ENCODE assay signal across 8 cellular contexts in the genomic region with DNA sequence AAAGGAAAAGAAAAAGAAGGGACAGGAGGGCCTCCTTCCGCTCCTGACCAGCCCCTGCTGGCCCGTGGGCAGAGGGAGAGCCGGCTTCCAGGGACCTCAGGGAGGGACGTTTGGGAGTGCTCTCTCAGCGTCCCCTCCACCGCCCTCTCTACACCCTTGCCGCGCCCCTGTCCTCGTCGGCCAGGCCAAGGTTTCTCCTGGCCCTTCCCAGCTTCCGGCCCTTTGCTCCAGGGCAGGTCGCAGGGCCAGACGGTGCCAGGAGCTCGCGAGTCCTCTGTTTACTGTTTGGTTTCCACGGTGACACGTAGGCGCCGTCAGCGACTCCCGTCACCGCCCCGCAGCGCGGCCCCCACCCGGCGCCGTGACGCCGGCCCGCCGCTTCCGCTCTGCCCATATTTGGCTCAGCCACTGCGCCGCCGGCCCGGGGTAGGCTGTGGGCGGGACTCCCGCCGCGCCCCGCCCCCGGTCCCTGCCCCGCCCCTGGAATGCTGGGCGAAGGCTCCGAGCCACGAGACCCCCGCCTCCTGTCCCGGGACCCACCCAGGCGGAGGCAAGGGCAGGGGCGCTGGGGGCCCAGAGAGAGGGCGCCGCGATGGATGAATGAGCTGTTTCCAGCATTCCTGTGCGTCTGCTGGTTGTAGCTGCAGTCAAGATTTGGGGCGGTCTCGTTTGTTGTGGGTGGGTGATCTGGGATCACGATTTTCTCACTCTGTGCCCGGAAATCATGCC. TPM values are rescaled to one million over a fixed set of nuclear protein-coding genes. Genes with fewer than 3 reads are reported as not detected.
A peak's percentile ranks its signal among the peaks of the same experiment; 100 is the strongest.
DNase-seq lines count a peak whose midpoint lies in the region; ATAC-seq and TF ChIP-seq lines count a peak whose summit lies in the region.

No MANE protein-coding gene starts in this region.

- H3K9me3 ChIP-seq in GM23248 (ENCODE audit: low read depth): no peaks in the 10 kb centered on the region
- no peaks in the 10 kb centered on the region for H3K9me3 ChIP-seq in KOPT-K1 (ENCODE audit: insufficient read depth, low read length, poor library complexity, severe bottlenecking)
- no peaks in the 10 kb centered on the region for H3K9me3 ChIP-seq in Peyer's patch
- no peaks in the 10 kb centered on the region for H3K9me3 ChIP-seq in esophagus muscularis mucosa

- H3K27ac ChIP-seq in GM23248: peak overlapping the region; percentile 91
- peak overlapping the region; percentile 2 for H3K27ac ChIP-seq in KOPT-K1 (ENCODE audit: low read depth, low read length, poor library complexity, severe bottlenecking)
- peak overlapping the region; percentile 84 to 94 (median 88) for H3K27ac ChIP-seq in Peyer's patch
- H3K27ac ChIP-seq in esophagus muscularis mucosa (replicated peaks in 1 of 4): peak overlapping the region; percentile 94 to 96 (median 96)

- intact Hi-C loops in esophagus muscularis mucosa (cut with DNase I): no loop called here

- no peaks in the 10 kb centered on the region for H3K9me2 ChIP-seq in GM23248 (ENCODE audit: insufficient read depth)

- TF ChIP-seq POLR2A in Peyer's patch (IDR thresholded peaks at IDR 0.05) (peak; percentile 36 to 60), esophagus muscularis mucosa (IDR thresholded peaks at IDR 0.05; ENCODE audit: low read depth) (peak; percentile 75)

- peaks cover 6% of the 10 kb centered on the region; the same call in 1 of the 2 replicates for H3F3A ChIP-seq in GM23248 (ENCODE audit: insufficient read depth)

- H3K27me3 Mint-ChIP-seq in activated T-cell treated with anti-CD3 and anti-CD28 coated beads, Interleukin-2, amount 50 U/mL, for 72 hours (ENCODE audit: low read depth): peaks cover 14% of the 10 kb centered on the region

- no peaks in the 10 kb centered on the region for H3K36me3 ChIP-seq in GM23248 (ENCODE audit: low read depth)
- H3K36me3 ChIP-seq in KOPT-K1 (ENCODE audit: insufficient read depth, low read length): no peaks in the 10 kb centered on the region
- H3K36me3 ChIP-seq in Peyer's patch: no peaks in the 10 kb centered on the region
- H3K36me3 ChIP-seq in esophagus muscularis mucosa: no peaks in the 10 kb centered on the region

- in situ Hi-C loops in GM23248 (cut with MboI): loop anchor here (25.0 kb wide), 1 partner anchor 357 kb away; no protein-coding TSS in a partner anchor

- H3K36me3 Mint-ChIP-seq in activated T-cell treated with anti-CD3 and anti-CD28 coated beads, Interleukin-2, amount 50 U/mL, for 72 hours (ENCODE audit: insufficient read depth in 2 of 2): no peaks in the 10 kb centered on the region

- peak; percentile 83 for DNase-seq in DMS53 treated with DMSO at 0.1 percent for 48 hours (lab: John Stamatoyannopoulos, UW; ENCODE audit: unreplicated experiment)
- DNase-seq in GM23248: peak; percentile 98
- DNase-seq in Peyer's patch: peak; percentile 91 to 98 (median 97)
- peak; percentile 93 to 95 for DNase-seq in activated T-cell treated with anti-CD3 and anti-CD28 coated beads, Interleukin-2, amount 50 U/mL, for 72 hours
- peak; percentile 99 for DNase-seq in esophagus muscularis mucosa (ENCODE audit: extremely low spot score)
- DNase-seq in myocyte (ENCODE audit: low read depth): peak; percentile 96
- peak; percentile 82 to 91 for DNase-seq in stimulated activated CD8-positive, alpha-beta memory T cell treated with anti-CD3 and anti-CD28 coated beads, Interleukin-7, amount 100 ng/mL, for 4 hours (ENCODE audit: low read depth in 2 of 2)

- no peaks in the 10 kb centered on the region for H3K79me2 ChIP-seq in GM23248 (ENCODE audit: insufficient read depth)

- TF ChIP-seq CTCF in Peyer's patch (IDR thresholded peaks at IDR 0.05): peak in 1 of 6 experiments; percentile 10
- TF ChIP-seq CTCF in esophagus muscularis mucosa (IDR thresholded peaks at IDR 0.05): no peak

- peak overlapping the region; percentile 85 for H2AFZ ChIP-seq in GM23248

- no peak overlapping the region for H3K27ac Mint-ChIP-seq in activated T-cell treated with anti-CD3 and anti-CD28 coated beads, Interleukin-2, amount 50 U/mL, for 72 hours

- no peaks in the 10 kb centered on the region for H4K20me1 ChIP-seq in GM23248 (ENCODE audit: insufficient read depth)

- peak; percentile 85 for TF ChIP-seq EP300 in esophagus muscularis mucosa (IDR thresholded peaks at IDR 0.05)

- H3K4me1 ChIP-seq in GM23248 (ENCODE audit: insufficient read depth): peaks cover 18% of the 10 kb centered on the region
- H3K4me1 ChIP-seq in Peyer's patch: peaks cover 0 to 27% (median 14%) of the 10 kb centered on the region in 4 donors
- peaks cover 21 to 39% (median 32%) of the 10 kb centered on the region in 4 donors for H3K4me1 ChIP-seq in esophagus muscularis mucosa

- H3K9ac ChIP-seq in GM23248: peak overlapping the region; percentile 90

- H3K27me3 ChIP-seq in GM23248 (replicated peaks; ENCODE audit: insufficient read depth): no peaks in the 10 kb centered on the region
- no peaks in the 10 kb centered on the region for H3K27me3 ChIP-seq in Peyer's patch
- no peaks in the 10 kb centered on the region for H3K27me3 ChIP-seq in esophagus muscularis mucosa

- peak overlapping the region; percentile 88 for H3K4me2 ChIP-seq in GM23248 (ENCODE audit: unreplicated experiment)

- peak overlapping the region; percentile 80 to 94 for H3K4me3 Mint-ChIP-seq in activated T-cell treated with anti-CD3 and anti-CD28 coated beads, Interleukin-2, amount 50 U/mL, for 72 hours

- no peaks in the 10 kb centered on the region for H3K9me3 Mint-ChIP-seq in activated T-cell treated with anti-CD3 and anti-CD28 coated beads, Interleukin-2, amount 50 U/mL, for 72 hours

- peaks cover 22% of the 10 kb centered on the region for H3K4me1 Mint-ChIP-seq in activated T-cell treated with anti-CD3 and anti-CD28 coated beads, Interleukin-2, amount 50 U/mL, for 72 hours (ENCODE audit: low read depth)

- H3K4me3 ChIP-seq in GM23248: peak overlapping the region; percentile 82
- H3K4me3 ChIP-seq in Peyer's patch: peak overlapping the region; percentile 52 to 65 (median 63)
- H3K4me3 ChIP-seq in esophagus muscularis mucosa: peak overlapping the region; percentile 65 to 71 (median 67)

- ATAC-seq in activated T-cell treated with anti-CD3 and anti-CD28 coated beads, Interleukin-2, amount 50 U/mL, for 72 hours (replicated peaks in 1 of 2): peak; percentile 97

- 2 to 3% methylated on average over 43 to 50 of the region's 59 CpGs for WGBS in GM23248 (ENCODE audit: low coverage in 1 of 2, low lambda C conversion rate in 2 of 2, missing lambda C conversion rate in 2 of 2), 2 experiments
- 0% methylated on average over 28 of the region's 59 CpGs for WGBS in esophagus muscularis mucosa

RNA-seq across cellular contexts. Expression of a gene that starts 15.5 kb away (rescaled TPM):
- 118 and 124 TPM in 2 replicates for total RNA-seq in GM23248 (2014; rRNA removed; shearing (Covaris generic))
- 107 and 110 TPM in 2 replicates for polyA plus RNA-seq in GM23248 (2016; fragmentation: Nextera tagmentation; extraction: Ambion mirVana)
- total RNA-seq in Peyer's patch (1,000 to 10,000 TPM in 1 of 4 donors, 100 to 1,000 TPM in 3; 267 to 2,466 (median 503) TPM), esophagus muscularis mucosa (100 to 1,000 TPM in 2 of 4 donors, 10 to 100 TPM in 2; 68.6 to 695 (median 143) TPM), myocyte (22.7 and 26.5 TPM in 2 replicates)
- total RNA-seq in activated T-cell treated with anti-CD3 and anti-CD28 coated beads, Interleukin-2, amount 50 U/mL, for 72 hours: 10 to 100 TPM; 39.1 to 41.7 TPM
- 2.0 TPM for polyA plus RNA-seq in myocyte (2012)

Comparison
In these comparisons a context has a peak if more than half of its experiments do, and no peak if none do; other contexts are left out.
1. Peak in every context shown above with its lines: DNase-seq, ATAC-seq, H3K4me3 ChIP-seq and H3K27ac ChIP-seq.
2. H3K27ac ChIP-seq: peak in every context shown above with its lines; median percentile 96 in esophagus muscularis mucosa; 91 in GM23248; 88 in Peyer's patch; 2 in KOPT-K1.